ENCODE assay signal across 8 cellular contexts in genomic region chr19:19444694-19445155, GRCh38. TPM values are rescaled to one million over a fixed set of nuclear protein-coding genes. Genes with fewer than 3 reads are reported as not detected.
DNase-seq lines count a peak whose midpoint lies in the region; ATAC-seq, FAIRE-seq and TF ChIP-seq lines count a peak whose summit lies in the region.

No MANE protein-coding gene starts in this region.

- H3K27me3 ChIP-seq in K562 (ENCODE audit: control insufficient read depth in 2 of 2, insufficient read depth in 2 of 2, low read length in 2 of 2) (no peaks in the 10 kb centered on the region), neural progenitor cell (no peaks in the 10 kb centered on the region)
- H3K27me3 ChIP-seq in naive thymus-derived CD4-positive, alpha-beta T cell (ENCODE audit: control insufficient read depth in 2 of 2, insufficient read depth in 2 of 2, low read length in 2 of 2) = no peaks in the 10 kb centered on the region

- H3K27me3 Mint-ChIP-seq in naive thymus-derived CD4-positive, alpha-beta T cell = no peaks in the 10 kb centered on the region
- H3K27me3 Mint-ChIP-seq in neural progenitor cell (ENCODE audit: insufficient read depth, low read depth) = peaks cover 2% of the 10 kb centered on the region

- peaks cover 52% of the 10 kb centered on the region for H3K36me3 ChIP-seq in K562 (ENCODE audit: control insufficient read depth, insufficient read depth, low read length)
- H3K36me3 ChIP-seq in naive thymus-derived CD4-positive, alpha-beta T cell (ENCODE audit: control insufficient read depth in 2 of 3, insufficient read depth in 3 of 3, low read length in 3 of 3) = no peaks in the 10 kb centered on the region
- no peaks in the 10 kb centered on the region for H3K36me3 ChIP-seq in neural progenitor cell

- intact Hi-C loops in K562 (cut with micrococcal nuclease) = loop anchor here (2.0 to 5.0 kb wide), 2 partner anchors 37 to 44 kb away; partner anchors contain the start of gene GATAD2A
- intact Hi-C loops in naive thymus-derived CD4-positive, alpha-beta T cell (cut with micrococcal nuclease) = loop anchor here (2.0 kb wide), 1 partner anchor 14 kb away; no protein-coding TSS in a partner anchor

- H3K9me3 Mint-ChIP-seq in naive thymus-derived CD4-positive, alpha-beta T cell = no peaks in the 10 kb centered on the region
- no peaks in the 10 kb centered on the region for H3K9me3 Mint-ChIP-seq in neural progenitor cell

- no peak for TF ChIP-seq CTCF in K562 (IDR thresholded peaks at IDR 0.05 in 2 of 3, conservative IDR thresholded peaks at IDR 0.05 in 1 of 3; ENCODE audit: insufficient read depth in 2 of 3, low read depth in 1 of 3, low read length in 3 of 3)
- TF ChIP-seq CTCF in neural progenitor cell (IDR thresholded peaks at IDR 0.05) = no peak

- BruUV-seq in K562 (replicated peaks; lab: Mats Ljungman, UMichigan) = no TSS peak

- H3K79me2 ChIP-seq in K562 (ENCODE audit: control insufficient read depth, insufficient read depth, low read length) = peaks cover 96% of the 10 kb centered on the region
- peaks cover 99% of the 10 kb centered on the region for H3K79me2 ChIP-seq in neural progenitor cell (ENCODE audit: low read depth)

- TF ChIP-seq POLR2A in K562 (conservative IDR thresholded peaks at IDR 0.05) = no peak

- H3K4me1 ChIP-seq in K562 (replicated peaks in 1 of 2; ENCODE audit: control insufficient read depth in 2 of 2, insufficient read depth in 2 of 2, low read length in 2 of 2) (peaks cover 46 to 47% of the 10 kb centered on the region in 2 experiments), neural progenitor cell (peaks cover 12% of the 10 kb centered on the region)
- H3K4me1 ChIP-seq in naive thymus-derived CD4-positive, alpha-beta T cell (ENCODE audit: control insufficient read depth in 2 of 2, insufficient read depth in 2 of 2, low read length in 2 of 2) = peaks cover 50 to 60% of the 10 kb centered on the region in 2 donors

- peak overlapping the region; percentile 73 for H3K27ac ChIP-seq in K562 (ENCODE audit: extremely low read depth, low read depth, low read length)
- peak overlapping the region; percentile 49 for H3K27ac ChIP-seq in naive thymus-derived CD4-positive, alpha-beta T cell (ENCODE audit: low read depth, low read length)
- no peak overlapping the region for H3K27ac ChIP-seq in neural progenitor cell

- peak overlapping the region; percentile 76 for H3K4me2 ChIP-seq in K562 (ENCODE audit: insufficient read depth, low read length)
- H3K4me2 ChIP-seq in neural progenitor cell = no peak overlapping the region

- H2AFZ ChIP-seq in K562 (ENCODE audit: low read depth, low read length) (no peak overlapping the region; the same call in 1 of the 2 replicates), neural progenitor cell (replicated peaks) (no peak overlapping the region)

- H3K4me1 Mint-ChIP-seq in naive thymus-derived CD4-positive, alpha-beta T cell = peaks cover 57 to 84% (median 74%) of the 10 kb centered on the region in 7 donors
- peaks cover 16% of the 10 kb centered on the region for H3K4me1 Mint-ChIP-seq in neural progenitor cell

- FAIRE-seq in K562 (lab: Jason Lieb, UNC) = peak; percentile 90

- H3K9me1 ChIP-seq in K562 (ENCODE audit: control insufficient read depth, insufficient read depth, low read length) = no peaks in the 10 kb centered on the region

- DNase-seq in GF-D8 (lab: John Stamatoyannopoulos, UW) (peak; percentile 27), MV-4-11 (lab: John Stamatoyannopoulos, UW) (peak; percentile 75), K562 (ENCODE audit: extremely low read depth in 1 of 4, low spot score in 3 of 4) (peak in 2 of 4 experiments; percentile 79 to 85), T-helper 9 cell (no peak), cerebellar cortex (ENCODE audit: low spot score) (no peak), neural progenitor cell (ENCODE audit: low spot score) (no peak)
- DNase-seq in naive thymus-derived CD4-positive, alpha-beta T cell = no peak

- H3K9ac ChIP-seq in K562 (ENCODE audit: insufficient read depth in 1 of 2, low read depth in 2 of 2, low read length in 2 of 2) = peak overlapping the region; percentile 52 to 61; a peak in 3 of 4 replicates
- no peak overlapping the region for H3K9ac ChIP-seq in neural progenitor cell

- WGBS in K562 (ENCODE audit: insufficient coverage, low coverage, missing lambda C conversion rate) = 14% methylated on average over 3 of the region's 3 CpGs

- H3K9me3 ChIP-seq in K562 (replicated peaks; ENCODE audit: control insufficient read depth, insufficient read depth, low read depth, low read length) (no peaks in the 10 kb centered on the region), neural progenitor cell (ENCODE audit: low read depth) (no peaks in the 10 kb centered on the region)
- no peaks in the 10 kb centered on the region for H3K9me3 ChIP-seq in naive thymus-derived CD4-positive, alpha-beta T cell (ENCODE audit: control insufficient read depth in 2 of 3, low read length in 3 of 3)

- CTCF ChIA-PET in K562 (lab: Yijun Ruan, JAX; ENCODE audit: low intra/inter-chr PET ratio) = no interaction called here
- CTCF ChIA-PET in naive thymus-derived CD4-positive, alpha-beta T cell (lab: Charles Lee) = no interaction called here

- TF ChIP-seq RAD21 in K562 (CRISPR knock-in tag; conservative IDR thresholded peaks at IDR 0.05 in 1 of 2, IDR thresholded peaks at IDR 0.05 in 1 of 2) = no peak

- peak overlapping the region; percentile 38 to 92 (median 83) for H3K27ac Mint-ChIP-seq in naive thymus-derived CD4-positive, alpha-beta T cell
- H3K27ac Mint-ChIP-seq in neural progenitor cell = no peak overlapping the region

- in situ Hi-C loops in K562 (cut with MboI) = no loop called here

- peaks cover 49% of the 10 kb centered on the region for H4K20me1 ChIP-seq in K562 (replicated peaks; ENCODE audit: control insufficient read depth, insufficient read depth, low read length)
- peaks cover 79% of the 10 kb centered on the region for H4K20me1 ChIP-seq in neural progenitor cell (ENCODE audit: low read depth)

- POLR2A ChIA-PET in K562 (lab: Yijun Ruan, JAX) = interaction anchor here (0.8 to 2.2 kb wide), 4 partner anchors 13 to 38 kb away, joined by 3 to 6 read pairs (median 4); no protein-coding TSS in a partner anchor
- POLR2A ChIA-PET in naive thymus-derived CD4-positive, alpha-beta T cell (lab: Charles Lee) = interaction anchor here (0.6 to 1.6 kb wide), 5 partner anchors 12 to 39 kb away, joined by 3 to 4 read pairs (median 4); partner anchors contain the start of gene GATAD2A

- ATAC-seq in K562 (peak; percentile 91), GM19395 (IDR thresholded peaks at IDR 0.05; ENCODE audit: unreplicated experiment) (no peak)
- peak; percentile 37 for ATAC-seq in naive thymus-derived CD4-positive, alpha-beta T cell

- H3K4me3 Mint-ChIP-seq in naive thymus-derived CD4-positive, alpha-beta T cell = peak overlapping the region in 8 of 10 donors; percentile 7 to 66 (median 51)
- no peak overlapping the region for H3K4me3 Mint-ChIP-seq in neural progenitor cell

- peak; percentile 74 for TF ChIP-seq EP300 in K562 (IDR thresholded peaks at IDR 0.05; ENCODE audit: low read length)

- peaks cover 6 to 21% (median 16%) of the 10 kb centered on the region in 5 donors for H3K36me3 Mint-ChIP-seq in naive thymus-derived CD4-positive, alpha-beta T cell
- peaks cover 10% of the 10 kb centered on the region for H3K36me3 Mint-ChIP-seq in neural progenitor cell

- no peaks in the 10 kb centered on the region for H3F3A ChIP-seq in neural progenitor cell (ENCODE audit: low read depth)

- no peak overlapping the region for H3K4me3 ChIP-seq in K562
- H3K4me3 ChIP-seq in naive thymus-derived CD4-positive, alpha-beta T cell (ENCODE audit: low read length) = no peak overlapping the region
- H3K4me3 ChIP-seq in neural progenitor cell = no peak overlapping the region

TF ChIP-seq in K562, 482 proteins besides CTCF, POLR2A, EP300 and RAD21 (continues in another document):
- TF ChIP-seq HMGXB4 (CRISPR knock-in tag; IDR thresholded peaks at IDR 0.05) (no peak), RAD51 (IDR thresholded peaks at IDR 0.05; ENCODE audit: borderline replicate concordance, low read depth) (peak; percentile 14; the same call in 1 of the 2 replicates), TBL1XR1 (IDR thresholded peaks at IDR 0.05; ENCODE audit: low read length in 2 of 2) (peak in 1 of 2 experiments; percentile 58; a peak in 1 of 4 replicates), SP2 (IDR thresholded peaks at IDR 0.05; ENCODE audit: extremely low read depth, low read depth, low read length, poor library complexity, severe bottlenecking) (no peak)

RNA-seq across cellular contexts. Expression of gene GATAD2A, which starts 39.2 kb away (rescaled TPM):
- total RNA-seq in K562 (2011; cell fraction: chromatin; rRNA removed; ENCODE audit: low replicate concordance) = 64.2 and 71.9 TPM in 2 replicates
- 40.3 and 42.0 TPM in 2 replicates for total RNA-seq in K562 (2011; cell fraction: nucleolus; rRNA removed)
- total RNA-seq in K562 (2011; cell fraction: nucleoplasm; rRNA removed) = 44.1 and 58.8 TPM in 2 replicates
- 114 and 141 TPM in 2 replicates for total RNA-seq in K562 (2014; rRNA removed)
- 36.3 and 39.2 TPM in 2 replicates for total RNA-seq in K562 (2014; rRNA removed; fragmentation: Illumina TruSeq; extraction: Trizol)
- 61.2 and 65.5 TPM in 2 replicates for total RNA-seq in K562 (2015; rRNA removed; fragmentation: Illumina TruSeq; extraction: Trizol)
- total RNA-seq in K562 (2021) = 215 and 226 TPM in 2 replicates
- 25.4 and 33.0 TPM in 2 replicates for polyA plus RNA-seq in K562 (2011; rRNA removed)
- polyA plus RNA-seq in K562 (2011; cell fraction: cytosol; rRNA removed) = 21.1 and 45.0 TPM in 2 replicates
- polyA plus RNA-seq in K562 (2011; cell fraction: nucleus; rRNA removed) = 23.6 and 33.3 TPM in 2 replicates
- polyA plus RNA-seq in K562 (2012) = 44.9 and 60.8 TPM in 2 replicates
- 44.2 and 80.9 TPM in 2 replicates for polyA plus RNA-seq in K562 (2014; fragmentation: Illumina TruSeq; extraction: Trizol)
- 1 to 10 TPM; 2.4 to 5.1 TPM for polyA plus RNA-seq in K562 (2014; fragmentation: Nextera tagmentation; extraction: Ambion mirVana)
- 88.4 and 112 TPM in 2 replicates for polyA plus RNA-seq in K562 (2014; rRNA removed)
- polyA minus RNA-seq in K562 (2011; rRNA and poly(A)+ RNA removed) = 33.1 and 40.4 TPM in 2 replicates
- 55.4 and 91.3 TPM in 2 replicates for polyA minus RNA-seq in K562 (2011; cell fraction: cytosol; rRNA and poly(A)+ RNA removed)
- polyA minus RNA-seq in K562 (2011; cell fraction: nucleus; rRNA and poly(A)+ RNA removed) = 12.5 and 17.4 TPM in 2 replicates
- total RNA-seq in naive thymus-derived CD4-positive, alpha-beta T cell = 100 to 1,000 TPM in 4 of 5 experiments, 10 to 100 TPM in 1; 97.9 to 123 (median 116) TPM
- polyA plus RNA-seq in naive thymus-derived CD4-positive, alpha-beta T cell = 10 to 100 TPM; 11.3 to 25.7 TPM
- total RNA-seq in neural progenitor cell (ENCODE audit: low replicate concordance) = 37.9 and 49.8 TPM in 2 replicates

Comparison
In these comparisons a context has a peak if more than half of its experiments do, and no peak if none do; other contexts are left out.
1. DNase-seq: peak in GF-D8 (single experiment) and MV-4-11 (single experiment); none in naive thymus-derived CD4-positive, alpha-beta T cell (0 of 9), T-helper 9 cell (single experiment), cerebellar cortex (single experiment) and neural progenitor cell (single experiment).